1 cellular context compared by ENCODE assay signal in genomic region chr1:229507951-229508822, GRCh38.
TF ChIP-seq lines count a peak whose summit lies in the region.

TSS of gene NUP133 (minus strand) at chr1:229508341. CDS start at chr1:229508249, 92 bp downstream.

TF ChIP-seq in HepG2, 621 proteins besides CTCF, POLR2A, EP300 and RAD21 (continued from another document and continues in another):
- TF ChIP-seq ZGPAT (CRISPR knock-in tag; IDR thresholded peaks at IDR 0.05) (peak; percentile 95), SALL2 (CRISPR knock-in tag; IDR thresholded peaks at IDR 0.05) (peak; percentile 61; the same call in 1 of the 2 replicates), DR1 (CRISPR knock-in tag; IDR thresholded peaks at IDR 0.05) (peak; percentile 87), GABPB1 (CRISPR knock-in tag; IDR thresholded peaks at IDR 0.05) (peak; percentile 88), AFF4 (CRISPR knock-in tag; IDR thresholded peaks at IDR 0.05) (peak; percentile 55), ARID4A (CRISPR knock-in tag; IDR thresholded peaks at IDR 0.05; ENCODE audit: borderline replicate concordance) (peak; percentile 96), ZNF567 (CRISPR knock-in tag; IDR thresholded peaks at IDR 0.05; ENCODE audit: borderline replicate concordance) (0 out of 2 replicates have a peak, but pooled peaks have one; percentile 79), GMEB1 (CRISPR knock-in tag; IDR thresholded peaks at IDR 0.05; ENCODE audit: borderline replicate concordance) (peak; percentile 93), KMT2B (CRISPR knock-in tag; IDR thresholded peaks at IDR 0.05) (peak; percentile 98), MNT (IDR thresholded peaks at IDR 0.05) (0 out of 2 replicates have a peak, but pooled peaks have one; percentile 20), ETV5 (CRISPR knock-in tag; IDR thresholded peaks at IDR 0.05; ENCODE audit: borderline replicate concordance) (peak; percentile 19; the same call in 1 of the 2 replicates), TIGD3 (CRISPR knock-in tag; IDR thresholded peaks at IDR 0.05; ENCODE audit: borderline replicate concordance) (peak; percentile 69), RELA (CRISPR knock-in tag; IDR thresholded peaks at IDR 0.05) (no peak), ZNF639 (CRISPR knock-in tag; conservative IDR thresholded peaks at IDR 0.05) (peak; percentile 59; the same call in 1 of the 2 replicates), ZFP36L1 (CRISPR knock-in tag; IDR thresholded peaks at IDR 0.05) (peak; percentile 65; the same call in 1 of the 2 replicates), AHR (CRISPR knock-in tag; IDR thresholded peaks at IDR 0.05) (peak; percentile 56; the same call in 1 of the 2 replicates), TGIF2 (CRISPR knock-in tag; IDR thresholded peaks at IDR 0.05) (no peak; the same call in 1 of the 2 replicates), KLF12 (CRISPR knock-in tag; IDR thresholded peaks at IDR 0.05; ENCODE audit: borderline replicate concordance) (peak; percentile 93), MAX (IDR thresholded peaks at IDR 0.05) (peak; percentile 83; the same call in 1 of the 2 replicates), ZBTB21 (CRISPR knock-in tag; IDR thresholded peaks at IDR 0.05) (peak; percentile 83), HOXD1 (CRISPR knock-in tag; IDR thresholded peaks at IDR 0.05) (peak; percentile 36; the same call in 1 of the 2 replicates), HHEX (CRISPR knock-in tag; IDR thresholded peaks at IDR 0.05) (no peak), ZBTB25 (CRISPR knock-in tag; IDR thresholded peaks at IDR 0.05) (peak; percentile 13; the same call in 1 of the 2 replicates), ELF1 (CRISPR knock-in tag; IDR thresholded peaks at IDR 0.05) (peak; percentile 74), ZNF607 (CRISPR knock-in tag; IDR thresholded peaks at IDR 0.05; ENCODE audit: borderline replicate concordance) (peak; percentile 50; the same call in 1 of the 2 replicates), ZNF614 (CRISPR knock-in tag; IDR thresholded peaks at IDR 0.05; ENCODE audit: borderline replicate concordance) (peak; percentile 74), ZHX2 (IDR thresholded peaks at IDR 0.05; ENCODE audit: low read depth) (peak; percentile 93), ZHX2 (CRISPR knock-in tag; IDR thresholded peaks at IDR 0.05; ENCODE audit: borderline replicate concordance) (0 out of 2 replicates have a peak, but pooled peaks have one; percentile 23), ELF3 (CRISPR knock-in tag; IDR thresholded peaks at IDR 0.05) (peak; percentile 67), ZNF790 (CRISPR knock-in tag; IDR thresholded peaks at IDR 0.05; ENCODE audit: borderline replicate concordance) (peak; percentile 83; the same call in 1 of the 2 replicates), ISL2 (CRISPR knock-in tag; IDR thresholded peaks at IDR 0.05) (peak; percentile 34; the same call in 1 of the 2 replicates)
